ENCODE assay signal across 12 cellular contexts in genomic region chr20:33555755-33556154, GRCh38.
A peak's percentile ranks its signal among the peaks of the same experiment; 100 is the strongest.
DNase-seq lines count a peak whose midpoint lies in the region; ATAC-seq and TF ChIP-seq lines count a peak whose summit lies in the region.
"Had no signal": no experiment of that assay in that cellular context is flagged by ENCODE, and none has a peak within 500 bp of the region (broad histone marks: within the 10 kb centered on the region; RNA-seq: fewer than 3 reads in every experiment).

No MANE protein-coding gene starts in this region.

- no peak overlapping the region for H3K4me3 ChIP-seq in cardiac muscle cell
- H3K4me3 ChIP-seq: BLaER1 had no signal

- no peak overlapping the region for H3K4me3 Mint-ChIP-seq in activated naive CD8-positive, alpha-beta T cell treated with anti-CD3 and anti-CD28 coated beads for 36 hours
- H3K4me3 Mint-ChIP-seq in mesothelial cell of epicardium = no peak overlapping the region

- H3K27me3 ChIP-seq in cardiac muscle cell = no peaks in the 10 kb centered on the region
- H3K27me3 ChIP-seq: BLaER1, tibial nerve had no signal

- no peaks in the 10 kb centered on the region for H3K27me3 Mint-ChIP-seq in activated naive CD8-positive, alpha-beta T cell treated with anti-CD3 and anti-CD28 coated beads for 36 hours
- H3K27me3 Mint-ChIP-seq in mesothelial cell of epicardium (ENCODE audit: low read depth) = no peaks in the 10 kb centered on the region

- H3K9me3 ChIP-seq in cardiac muscle cell (ENCODE audit: low read depth) = no peaks in the 10 kb centered on the region
- H3K9me3 ChIP-seq: BLaER1, tibial nerve had no signal

- intact Hi-C loops in left cardiac atrium (cut with DNase I) = no loop called here

- in situ Hi-C loops in ACHN (cut with HindIII; ENCODE audit: low pct_ligation_motif_present, low pct_unique_long_range_greater_than_20kb, low sequenced_read_pairs) = no loop called here

- H3K27ac Mint-ChIP-seq in activated naive CD8-positive, alpha-beta T cell treated with anti-CD3 and anti-CD28 coated beads for 36 hours = peak overlapping the region; percentile 78
- H3K27ac Mint-ChIP-seq in mesothelial cell of epicardium = peak overlapping the region; percentile 95

- H3K36me3 Mint-ChIP-seq in activated naive CD8-positive, alpha-beta T cell treated with anti-CD3 and anti-CD28 coated beads for 36 hours = peaks cover 13% of the 10 kb centered on the region
- peaks cover 24% of the 10 kb centered on the region for H3K36me3 Mint-ChIP-seq in mesothelial cell of epicardium

- DNase-seq in cardiac muscle cell (ENCODE audit: low read depth in 1 of 2, low spot score in 1 of 2) = no peak
- DNase-seq in left cardiac atrium = no peak
- DNase-seq in activated naive CD8-positive, alpha-beta T cell treated with anti-CD3 and anti-CD28 coated beads for 36 hours = no peak
- no peak for DNase-seq in mesothelial cell of epicardium (ENCODE audit: low spot score in 2 of 2, unreplicated experiment in 2 of 2)
- DNase-seq in GM10266 (ENCODE audit: extremely low spot score) = no peak
- no peak for DNase-seq in RKO (ENCODE audit: low spot score)
- DNase-seq in ACHN = no peak
- DNase-seq: stimulated activated CD4-positive, alpha-beta T cell treated with anti-CD3 and anti-CD28 coated beads, Interleukin-4, amount 100 ng/mL, for 24 hours had no signal

- ATAC-seq in left cardiac atrium = no peak
- no peak for ATAC-seq in HG02840 (IDR thresholded peaks at IDR 0.05; ENCODE audit: low FRiP score, unreplicated experiment)

- no peaks in the 10 kb centered on the region for H3K36me3 ChIP-seq in cardiac muscle cell

- H3K9me3 Mint-ChIP-seq in activated naive CD8-positive, alpha-beta T cell treated with anti-CD3 and anti-CD28 coated beads for 36 hours = no peaks in the 10 kb centered on the region
- no peaks in the 10 kb centered on the region for H3K9me3 Mint-ChIP-seq in mesothelial cell of epicardium

- H3K4me1 ChIP-seq in cardiac muscle cell (ENCODE audit: low read depth) = peaks cover 25% of the 10 kb centered on the region

- TF ChIP-seq CTCF in cardiac muscle cell (IDR thresholded peaks at IDR 0.05; ENCODE audit: low read depth, low read length) (no peak), mesothelial cell of epicardium (IDR thresholded peaks at IDR 0.05; ENCODE audit: unreplicated experiment) (no peak), GM10266 (IDR thresholded peaks at IDR 0.05; ENCODE audit: control insufficient read depth, insufficient read depth, low read depth, missing control alignments) (no peak)

- H3K27ac ChIP-seq in cardiac muscle cell = peak overlapping the region; percentile 82
- H3K27ac ChIP-seq: BLaER1, HL-60 had no signal

- H3K4me1 Mint-ChIP-seq in activated naive CD8-positive, alpha-beta T cell treated with anti-CD3 and anti-CD28 coated beads for 36 hours = peaks cover 15% of the 10 kb centered on the region
- peaks cover 32% of the 10 kb centered on the region for H3K4me1 Mint-ChIP-seq in mesothelial cell of epicardium
